ENCODE assay signal across 12 cellular contexts in genomic region chr3:124597273-124597672, GRCh38.
"Had no signal": no experiment of that assay in that cellular context is flagged by ENCODE, and none has a peak within 500 bp of the region (broad histone marks: within the 10 kb centered on the region; RNA-seq: fewer than 3 reads in every experiment).

No MANE protein-coding gene starts in this region.

- H3K4me3 Mint-ChIP-seq: activated CD4-positive, alpha-beta T cell treated with anti-CD3 and anti-CD28 coated beads for 36 hours; activated T-helper 1 cell treated with anti-CD3 and anti-CD28 coated beads, Interleukin-12 subunit alpha, Interleukin-12 subunit beta, Interleukin-2, Interleukin-4 antibody, amounts not matched to agents 30 ng/mL and 10 ng/mL and 1 ng/mL, durations not matched to agents 14 hours and 24 hours and 36 hours; naive thymus-derived CD8-positive, alpha-beta T cell; stimulated activated naive B cell treated with anti-CD40 and anti-IgM and Interleukin-4, amounts not matched to agents 10 μg/mL and 1 μg/mL and 100 μg/mL, for 72 hours had no signal

- H3K4me3 ChIP-seq: gastroesophageal sphincter, lower lobe of right lung had no signal

- DNase-seq: activated CD4-positive, alpha-beta T cell treated with anti-CD3 and anti-CD28 coated beads for 36 hours; activated CD4-positive, alpha-beta T cell treated with anti-CD3 and anti-CD28 coated beads, Interleukin-2, amount 50 U/mL, for 48 hours; activated gamma-delta T cell treated with Interleukin-2 at 50 U/mL for 16 hours; activated T-cell treated with anti-CD3 and anti-CD28 coated beads for 4 hours; effector CD4-positive, alpha-beta T cell; lower lobe of right lung; naive thymus-derived CD8-positive, alpha-beta T cell; stimulated activated naive B cell treated with anti-CD40 and anti-IgM and Interleukin-4, amounts not matched to agents 10 μg/mL and 1 μg/mL and 100 μg/mL, for 72 hours; WERI-Rb-1 had no signal

- H3K36me3 ChIP-seq: gastroesophageal sphincter, lower lobe of right lung, WERI-Rb-1 had no signal

- H3K9me3 ChIP-seq: gastroesophageal sphincter, lower lobe of right lung had no signal

- H3K4me1 ChIP-seq: gastroesophageal sphincter, lower lobe of right lung had no signal

- H3K4me1 Mint-ChIP-seq: naive thymus-derived CD8-positive, alpha-beta T cell had no signal

- H3K27me3 ChIP-seq: gastroesophageal sphincter had no signal

- H3K36me3 Mint-ChIP-seq: activated naive CD4-positive, alpha-beta T cell treated with anti-CD3 and anti-CD28 coated beads, Interleukin-2, amount 50 U/mL, for 72 hours; naive thymus-derived CD8-positive, alpha-beta T cell; stimulated activated naive B cell treated with anti-CD40 and anti-IgM and Interleukin-4, amounts not matched to agents 10 μg/mL and 1 μg/mL and 100 μg/mL, for 72 hours had no signal

- ATAC-seq: activated CD4-positive, alpha-beta T cell treated with anti-CD3 and anti-CD28 coated beads for 36 hours; activated naive CD4-positive, alpha-beta T cell treated with anti-CD3 and anti-CD28 coated beads, Interleukin-2, amount 50 U/mL, for 72 hours; gastroesophageal sphincter; lower lobe of right lung; naive thymus-derived CD8-positive, alpha-beta T cell; stimulated activated naive B cell treated with anti-CD40 and anti-IgM and Interleukin-4, amounts not matched to agents 10 μg/mL and 1 μg/mL and 100 μg/mL, for 72 hours had no signal

- H3K27ac Mint-ChIP-seq: activated CD4-positive, alpha-beta T cell treated with anti-CD3 and anti-CD28 coated beads for 36 hours; activated naive CD4-positive, alpha-beta T cell treated with anti-CD3 and anti-CD28 coated beads, Interleukin-2, amount 50 U/mL, for 72 hours; activated T-helper 1 cell treated with anti-CD3 and anti-CD28 coated beads, Interleukin-12 subunit alpha, Interleukin-12 subunit beta, Interleukin-2, Interleukin-4 antibody, amounts not matched to agents 30 ng/mL and 10 ng/mL and 1 ng/mL, durations not matched to agents 14 hours and 24 hours and 36 hours; naive thymus-derived CD8-positive, alpha-beta T cell; stimulated activated naive B cell treated with anti-CD40 and anti-IgM and Interleukin-4, amounts not matched to agents 10 μg/mL and 1 μg/mL and 100 μg/mL, for 72 hours had no signal

- H3K27ac ChIP-seq: gastroesophageal sphincter, lower lobe of right lung, WERI-Rb-1 had no signal

- H3K9me3 Mint-ChIP-seq: activated naive CD4-positive, alpha-beta T cell treated with anti-CD3 and anti-CD28 coated beads, Interleukin-2, amount 50 U/mL, for 72 hours; activated T-helper 1 cell treated with anti-CD3 and anti-CD28 coated beads, Interleukin-12 subunit alpha, Interleukin-12 subunit beta, Interleukin-2, Interleukin-4 antibody, amounts not matched to agents 30 ng/mL and 10 ng/mL and 1 ng/mL, durations not matched to agents 14 hours and 24 hours and 36 hours; naive thymus-derived CD8-positive, alpha-beta T cell; stimulated activated naive B cell treated with anti-CD40 and anti-IgM and Interleukin-4, amounts not matched to agents 10 μg/mL and 1 μg/mL and 100 μg/mL, for 72 hours had no signal
